ENCODE assay signal across 8 cellular contexts in the genomic region with DNA sequence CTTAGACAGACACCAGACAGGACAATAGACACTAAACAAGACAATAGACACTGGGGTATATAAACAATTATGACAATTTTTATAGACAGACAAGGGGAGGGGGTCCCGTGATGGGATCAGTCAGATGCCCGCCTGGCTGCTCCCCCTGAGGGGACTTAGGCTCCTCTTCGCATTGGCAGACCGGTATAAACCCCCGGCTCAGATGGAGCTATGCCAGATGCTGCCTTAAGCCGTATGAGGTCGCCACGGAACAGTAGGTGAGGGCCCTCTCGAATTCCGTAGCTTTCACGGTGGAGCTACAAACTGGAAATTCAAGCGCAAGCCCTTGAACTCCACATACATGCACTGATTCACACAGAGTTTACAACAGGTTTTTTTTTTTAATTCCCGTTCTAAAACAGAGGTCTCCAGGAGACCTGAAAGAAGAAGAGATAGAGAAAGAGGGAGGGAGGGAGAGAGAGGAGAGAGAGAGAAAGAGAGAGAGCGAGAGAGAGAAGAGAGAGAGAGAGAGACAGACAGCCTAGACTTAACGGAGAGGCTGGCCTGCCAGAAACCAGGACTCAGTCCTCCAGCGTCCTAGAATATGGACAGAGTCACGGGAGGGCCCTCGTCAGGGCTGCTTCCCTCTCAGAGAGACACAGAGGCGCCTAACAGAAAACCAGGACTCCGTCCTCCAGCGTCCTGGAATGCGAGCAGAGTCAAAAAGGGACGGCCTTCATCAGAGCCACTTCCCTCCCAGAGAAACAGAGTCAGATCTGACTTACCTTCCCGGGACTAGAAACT. TPM values are rescaled to one million over a fixed set of nuclear protein-coding genes. Genes with fewer than 3 reads are reported as not detected.
A peak's percentile ranks its signal among the peaks of the same experiment; 100 is the strongest.
DNase-seq lines count a peak whose midpoint lies in the region; ATAC-seq and TF ChIP-seq lines count a peak whose summit lies in the region.

No MANE protein-coding gene starts in this region.

- WGBS in iPS DF 6.9 (ENCODE audit: insufficient coverage, insufficient read length), result no CpG with 5 or more reads among the region's 24 CpGs
- WGBS in spleen, 5 donors, result 21 to 24% (median 22%) methylated on average over 24 of the region's 24 CpGs

- ATAC-seq in stimulated activated naive B cell treated with anti-CD40 and anti-IgM and Interleukin-4, amounts not matched to agents 10 μg/mL and 1 μg/mL and 100 μg/mL, for 72 hours (replicated peaks), result peak; percentile 58 to 68
- no peak for ATAC-seq in GM21619 (IDR thresholded peaks at IDR 0.05; ENCODE audit: unreplicated experiment)

- H3K36me3 Mint-ChIP-seq in activated T-helper 2 cell treated with anti-CD3 and anti-CD28 coated beads, Interferon-gamma antibody, Interleukin-2, Interleukin-4, amounts not matched to agents 10 μg/mL and 5 μg/mL and 100 μg/mL, durations not matched to agents 14 hours and 24 hours and 36 hours (ENCODE audit: low read depth), result no peaks in the 10 kb centered on the region
- peaks cover 1 to 4% of the 10 kb centered on the region in 2 donors for H3K36me3 Mint-ChIP-seq in stimulated activated naive B cell treated with anti-CD40 and anti-IgM and Interleukin-4, amounts not matched to agents 10 μg/mL and 1 μg/mL and 100 μg/mL, for 72 hours

- H3K9me3 Mint-ChIP-seq in activated T-helper 2 cell treated with anti-CD3 and anti-CD28 coated beads, Interferon-gamma antibody, Interleukin-2, Interleukin-4, amounts not matched to agents 10 μg/mL and 5 μg/mL and 100 μg/mL, durations not matched to agents 14 hours and 24 hours and 36 hours, result no peaks in the 10 kb centered on the region
- H3K9me3 Mint-ChIP-seq in stimulated activated naive B cell treated with anti-CD40 and anti-IgM and Interleukin-4, amounts not matched to agents 10 μg/mL and 1 μg/mL and 100 μg/mL, for 72 hours, result no peaks in the 10 kb centered on the region

- TF ChIP-seq CTCF in spleen (IDR thresholded peaks at IDR 0.05 in 8 of 11, conservative IDR thresholded peaks at IDR 0.05 in 3 of 11), result no peak

- no peak overlapping the region for H3K27ac Mint-ChIP-seq in activated T-helper 2 cell treated with anti-CD3 and anti-CD28 coated beads, Interferon-gamma antibody, Interleukin-2, Interleukin-4, amounts not matched to agents 10 μg/mL and 5 μg/mL and 100 μg/mL, durations not matched to agents 14 hours and 24 hours and 36 hours
- no peak overlapping the region for H3K27ac Mint-ChIP-seq in stimulated activated naive B cell treated with anti-CD40 and anti-IgM and Interleukin-4, amounts not matched to agents 10 μg/mL and 1 μg/mL and 100 μg/mL, for 72 hours

- H3K4me3 Mint-ChIP-seq in activated T-helper 2 cell treated with anti-CD3 and anti-CD28 coated beads, Interferon-gamma antibody, Interleukin-2, Interleukin-4, amounts not matched to agents 10 μg/mL and 5 μg/mL and 100 μg/mL, durations not matched to agents 14 hours and 24 hours and 36 hours (ENCODE audit: low read depth), result peak overlapping the region; percentile 7
- peak overlapping the region; percentile 4 to 66 for H3K4me3 Mint-ChIP-seq in stimulated activated naive B cell treated with anti-CD40 and anti-IgM and Interleukin-4, amounts not matched to agents 10 μg/mL and 1 μg/mL and 100 μg/mL, for 72 hours

- H3K27me3 ChIP-seq in iPS DF 6.9 (ENCODE audit: control insufficient read depth, insufficient read depth, low read length) (peaks cover 33% of the 10 kb centered on the region), spleen (replicated peaks in 1 of 7) (peaks cover 0 to 63% (median 25%) of the 10 kb centered on the region in 7 donors)

- H3K4me1 Mint-ChIP-seq in activated T-helper 2 cell treated with anti-CD3 and anti-CD28 coated beads, Interferon-gamma antibody, Interleukin-2, Interleukin-4, amounts not matched to agents 10 μg/mL and 5 μg/mL and 100 μg/mL, durations not matched to agents 14 hours and 24 hours and 36 hours (ENCODE audit: low read depth), result peaks cover 10% of the 10 kb centered on the region
- peaks cover 18 to 21% of the 10 kb centered on the region in 2 donors for H3K4me1 Mint-ChIP-seq in stimulated activated naive B cell treated with anti-CD40 and anti-IgM and Interleukin-4, amounts not matched to agents 10 μg/mL and 1 μg/mL and 100 μg/mL, for 72 hours

- H3K9me3 ChIP-seq in iPS DF 6.9 (ENCODE audit: control insufficient read depth, insufficient read depth, low read length) (no peaks in the 10 kb centered on the region), spleen (no peaks in the 10 kb centered on the region)

- peaks cover 45% of the 10 kb centered on the region for H3K27me3 Mint-ChIP-seq in activated T-helper 2 cell treated with anti-CD3 and anti-CD28 coated beads, Interferon-gamma antibody, Interleukin-2, Interleukin-4, amounts not matched to agents 10 μg/mL and 5 μg/mL and 100 μg/mL, durations not matched to agents 14 hours and 24 hours and 36 hours (ENCODE audit: low read depth)
- H3K27me3 Mint-ChIP-seq in stimulated activated naive B cell treated with anti-CD40 and anti-IgM and Interleukin-4, amounts not matched to agents 10 μg/mL and 1 μg/mL and 100 μg/mL, for 72 hours, result peaks cover 58 to 60% of the 10 kb centered on the region in 2 donors

- DNase-seq in NCI-H1417 (lab: John Stamatoyannopoulos, UW) (peak in 2 of 3 experiments; percentile 25 to 40), NCI-H1417 treated with DMSO at 0.1 percent for 48 hours (lab: John Stamatoyannopoulos, UW) (no peak), iPS DF 6.9 (ENCODE audit: low read depth, low spot score) (no peak), spleen (no peak)
- DNase-seq in activated T-helper 2 cell treated with anti-CD3 and anti-CD28 coated beads, Interferon-gamma antibody, Interleukin-2, Interleukin-4, amounts not matched to agents 10 μg/mL and 5 μg/mL and 100 μg/mL, durations not matched to agents 14 hours and 24 hours and 36 hours (ENCODE audit: low spot score), result no peak
- DNase-seq in stimulated activated naive B cell treated with anti-CD40 and anti-IgM and Interleukin-4, amounts not matched to agents 10 μg/mL and 1 μg/mL and 100 μg/mL, for 72 hours, result no peak
- no peak for DNase-seq in activated CD4-positive, CD25-positive, alpha-beta regulatory T cell (lab: John Stamatoyannopoulos, UW)

- H3K27ac ChIP-seq in iPS DF 6.9 (ENCODE audit: low read length), result no peak overlapping the region
- no peak overlapping the region for H3K27ac ChIP-seq in spleen

- peak overlapping the region; percentile 44; the same call in 1 of the 2 replicates for H3K4me3 ChIP-seq in iPS DF 6.9 (ENCODE audit: low read length)
- H3K4me3 ChIP-seq in spleen, result no peak overlapping the region

- H3K4me1 ChIP-seq in iPS DF 6.9 (ENCODE audit: control insufficient read depth, insufficient read depth, low read length), result no peaks in the 10 kb centered on the region
- H3K4me1 ChIP-seq in spleen, result peaks cover 0 to 25% (median 13%) of the 10 kb centered on the region in 6 donors

- no peak for TF ChIP-seq POLR2A in spleen (IDR thresholded peaks at IDR 0.05)

- intact Hi-C loops in activated T-helper 2 cell treated with anti-CD3 and anti-CD28 coated beads, Interferon-gamma antibody, Interleukin-2, Interleukin-4, amounts not matched to agents 10 μg/mL and 5 μg/mL and 100 μg/mL, durations not matched to agents 14 hours and 24 hours and 36 hours (cut with micrococcal nuclease), result no loop called here
- intact Hi-C loops in spleen (cut with DNase I; ENCODE audit: low total_unique reads), result no loop called here

- H3K36me3 ChIP-seq in iPS DF 6.9 (ENCODE audit: control insufficient read depth, insufficient read depth, low read length) (no peaks in the 10 kb centered on the region), spleen (no peaks in the 10 kb centered on the region)

RNA-seq across cellular contexts. Expression of gene TMEM54, which starts 24.4 kb away (rescaled TPM):
- 0.66 and 1.5 TPM in 2 replicates for total RNA-seq in activated T-helper 2 cell treated with anti-CD3 and anti-CD28 coated beads, Interferon-gamma antibody, Interleukin-2, Interleukin-4, amounts not matched to agents 10 μg/mL and 5 μg/mL and 100 μg/mL, durations not matched to agents 14 hours and 24 hours and 36 hours
- total RNA-seq in spleen, result 10 to 100 TPM in 6 of 7 donors, 1 to 10 TPM in 1; 9.9 to 24.6 (median 12.5) TPM
- 10 to 100 TPM in 1 of 3 donors, 1 to 10 TPM in 2; 4.3 to 14.1 (median 5.6) TPM for polyA plus RNA-seq in spleen

RNA-seq across cellular contexts. Expression of gene RNF19B, which starts 39.1 kb away (rescaled TPM):
- total RNA-seq in activated T-helper 2 cell treated with anti-CD3 and anti-CD28 coated beads, Interferon-gamma antibody, Interleukin-2, Interleukin-4, amounts not matched to agents 10 μg/mL and 5 μg/mL and 100 μg/mL, durations not matched to agents 14 hours and 24 hours and 36 hours, result 50.4 and 52.5 TPM in 2 replicates
- total RNA-seq in spleen, result 10 to 100 TPM; 20.1 to 38.4 (median 26.7) TPM
- polyA plus RNA-seq in spleen, result 1 to 10 TPM; 3.6 to 9.0 (median 4.4) TPM

RNA-seq across cellular contexts. Expression of gene HPCA, which starts 39.3 kb away (rescaled TPM):
- total RNA-seq in activated T-helper 2 cell treated with anti-CD3 and anti-CD28 coated beads, Interferon-gamma antibody, Interleukin-2, Interleukin-4, amounts not matched to agents 10 μg/mL and 5 μg/mL and 100 μg/mL, durations not matched to agents 14 hours and 24 hours and 36 hours, result 0.62 TPM in 1 of 2 replicates, not detected in the other
- total RNA-seq in spleen, result under 1 TPM in 1 of 7 donors, not detected in 6; 0.32 TPM
- under 1 TPM in 2 of 3 donors, not detected in 1; 0.29 to 0.33 TPM for polyA plus RNA-seq in spleen

RNA-seq across cellular contexts. Expression of gene FNDC5, which starts 54.8 kb away (rescaled TPM):
- not detected in 2 replicates for total RNA-seq in activated T-helper 2 cell treated with anti-CD3 and anti-CD28 coated beads, Interferon-gamma antibody, Interleukin-2, Interleukin-4, amounts not matched to agents 10 μg/mL and 5 μg/mL and 100 μg/mL, durations not matched to agents 14 hours and 24 hours and 36 hours
- total RNA-seq in spleen, result not detected
- under 1 TPM in 2 of 3 donors, not detected in 1; 0.30 TPM for polyA plus RNA-seq in spleen

Comparison
In these comparisons a context has a peak if more than half of its experiments do, and no peak if none do; other contexts are left out.
1. DNase-seq: peak in NCI-H1417 (2 of 3); none in NCI-H1417 treated with DMSO at 0.1 percent for 48 hours (single experiment), activated T-helper 2 cell treated with anti-CD3 and anti-CD28 coated beads, Interferon-gamma antibody, Interleukin-2, Interleukin-4, amounts not matched to agents 10 μg/mL and 5 μg/mL and 100 μg/mL, durations not matched to agents 14 hours and 24 hours and 36 hours (single experiment), iPS DF 6.9 (single experiment), stimulated activated naive B cell treated with anti-CD40 and anti-IgM and Interleukin-4, amounts not matched to agents 10 μg/mL and 1 μg/mL and 100 μg/mL, for 72 hours (single experiment), spleen (single experiment) and activated CD4-positive, CD25-positive, alpha-beta regulatory T cell (0 of 4).